13 cellular contexts compared by ENCODE assay signal in the genomic region with DNA sequence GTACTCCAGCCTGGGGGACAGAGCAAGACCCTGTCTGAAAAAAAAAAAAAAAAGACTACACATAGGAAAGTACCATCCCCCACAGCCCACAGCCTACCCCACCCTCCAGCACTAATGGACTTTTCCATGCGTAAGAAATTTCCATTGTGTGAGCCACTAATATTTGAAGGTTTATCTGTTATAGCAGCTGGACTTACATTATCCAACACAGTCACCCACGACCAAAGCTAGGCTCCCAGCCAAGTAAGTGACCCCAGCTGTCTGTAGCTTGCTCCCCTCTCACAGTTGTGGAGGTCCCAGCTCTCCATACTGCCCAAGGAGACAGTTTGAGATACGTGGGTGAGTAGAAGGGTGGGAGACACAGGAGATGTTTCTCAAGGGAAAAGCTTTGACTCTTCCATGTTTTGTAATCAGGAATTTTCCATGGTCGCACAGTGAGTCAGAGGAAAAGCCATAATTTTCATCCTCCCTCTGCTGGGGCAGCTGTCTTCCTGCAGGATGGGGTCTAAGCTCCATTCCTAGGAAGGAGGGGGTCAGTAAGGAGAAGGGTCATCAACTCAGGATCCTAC. TPM values are rescaled to one million over a fixed set of nuclear protein-coding genes. Genes with fewer than 3 reads are reported as not detected.
DNase-seq lines count a peak whose midpoint lies in the region; TF ChIP-seq lines count a peak whose summit lies in the region.
"Had no signal": no experiment of that assay in that cellular context is flagged by ENCODE, and none has a peak within 500 bp of the region (broad histone marks: within the 10 kb centered on the region; RNA-seq: fewer than 3 reads in every experiment).

No MANE protein-coding gene starts in this region.

- no peak overlapping the region for H3K27ac ChIP-seq in RWPE1
- H3K27ac ChIP-seq in esophagus squamous epithelium, result peak overlapping the region in 3 of 4 donors; percentile 11 to 67 (median 31)
- H3K27ac ChIP-seq: lower lobe of right lung, parathyroid adenoma had no signal

- H3K27me3 Mint-ChIP-seq in Caco-2 (ENCODE audit: insufficient read depth, unreplicated experiment), result no peaks in the 10 kb centered on the region
- no peaks in the 10 kb centered on the region for H3K27me3 Mint-ChIP-seq in activated CD4-positive, alpha-beta memory T cell treated with anti-CD3 and anti-CD28 coated beads, Interleukin-2, amount 10 ng/mL, durations not matched to agents 7 days and 5 days

- no peak overlapping the region for H3K4me3 Mint-ChIP-seq in Caco-2 (ENCODE audit: unreplicated experiment)
- no peak overlapping the region for H3K4me3 Mint-ChIP-seq in activated CD4-positive, alpha-beta memory T cell treated with anti-CD3 and anti-CD28 coated beads, Interleukin-2, amount 10 ng/mL, durations not matched to agents 7 days and 5 days

- H3K36me3 Mint-ChIP-seq in Caco-2 (ENCODE audit: insufficient read depth, unreplicated experiment), result no peaks in the 10 kb centered on the region
- H3K36me3 Mint-ChIP-seq in activated CD4-positive, alpha-beta memory T cell treated with anti-CD3 and anti-CD28 coated beads, Interleukin-2, amount 10 ng/mL, durations not matched to agents 7 days and 5 days (ENCODE audit: low read depth), result no peaks in the 10 kb centered on the region

- H3K36me3 ChIP-seq in Caco-2 (ENCODE audit: control insufficient read depth, insufficient read depth, low read length) (no peaks in the 10 kb centered on the region), esophagus squamous epithelium (no peaks in the 10 kb centered on the region)
- H3K36me3 ChIP-seq: gastroesophageal sphincter, lower lobe of right lung had no signal

- H3K27ac Mint-ChIP-seq in Caco-2 (ENCODE audit: unreplicated experiment), result peak overlapping the region; percentile 63
- no peak overlapping the region for H3K27ac Mint-ChIP-seq in activated CD4-positive, alpha-beta memory T cell treated with anti-CD3 and anti-CD28 coated beads, Interleukin-2, amount 10 ng/mL, durations not matched to agents 7 days and 5 days

- H3K4me1 ChIP-seq in Caco-2, result peaks cover 6% of the 10 kb centered on the region; the same call in 1 of the 2 replicates
- H3K4me1 ChIP-seq in esophagus squamous epithelium, result peaks cover 0 to 10% (median 6%) of the 10 kb centered on the region in 3 donors
- H3K4me1 ChIP-seq: parathyroid adenoma had no signal

- BruUV-seq in Caco-2 (replicated peaks; lab: Mats Ljungman, UMichigan), result no TSS peak

- intact Hi-C loops in Caco-2 (cut with micrococcal nuclease; ENCODE audit: unreplicated experiment) (no loop called here), esophagus squamous epithelium (cut with DNase I) (loop anchor here (10.0 kb wide), 2 partner anchors 47 to 407 kb away; no protein-coding TSS in a partner anchor)

- no peaks in the 10 kb centered on the region for H3K27me3 ChIP-seq in Caco-2 (replicated peaks; ENCODE audit: control insufficient read depth, insufficient read depth, low read length)
- no peaks in the 10 kb centered on the region for H3K27me3 ChIP-seq in esophagus squamous epithelium
- H3K27me3 ChIP-seq: gastroesophageal sphincter had no signal

- 63 to 67% methylated on average over 4 of the region's 4 CpGs for WGBS in esophagus squamous epithelium, 2 donors

- POLR2A ChIA-PET in Caco-2 (lab: Charles Lee) (no interaction called here), RWPE1 (lab: Yijun Ruan, JAX; ENCODE audit: low non-redundant PET) (no interaction called here)
- POLR2A ChIA-PET in activated CD4-positive, alpha-beta memory T cell treated with anti-CD3 and anti-CD28 coated beads, Interleukin-2, amount 10 ng/mL, durations not matched to agents 7 days and 5 days (lab: Charles Lee), result no interaction called here

- H3K9me3 ChIP-seq in Caco-2 (no peaks in the 10 kb centered on the region), esophagus squamous epithelium (no peaks in the 10 kb centered on the region)
- H3K9me3 ChIP-seq: gastroesophageal sphincter, lower lobe of right lung had no signal

- CTCF ChIA-PET in Caco-2 (lab: Charles Lee) (interaction anchor here (0.8 to 1.4 kb wide), 3 partner anchors 56 to 372 kb away, joined by 3 to 4 read pairs (median 3); a partner anchor contains a TSS), RWPE1 (lab: Yijun Ruan, JAX) (interaction anchor here (0.6 to 1.7 kb wide), 4 partner anchors 9 to 347 kb away, joined by 3 to 4 read pairs (median 3); no protein-coding TSS in a partner anchor)
- CTCF ChIA-PET in activated CD4-positive, alpha-beta memory T cell treated with anti-CD3 and anti-CD28 coated beads, Interleukin-2, amount 10 ng/mL, durations not matched to agents 7 days and 5 days (lab: Charles Lee), result interaction anchor here (1.6 to 1.7 kb wide), 2 partner anchors 56 to 402 kb away, joined by 3 to 6 read pairs; no protein-coding TSS in a partner anchor

- H3K4me3 ChIP-seq in Caco-2 (ENCODE audit: low read depth, low read length) (no peak overlapping the region), esophagus squamous epithelium (no peak overlapping the region), retinal pigment epithelial cell (ENCODE audit: low read length) (no peak overlapping the region)
- H3K4me3 ChIP-seq: gastroesophageal sphincter, lower lobe of right lung had no signal

- no peak for TF ChIP-seq CTCF in Caco-2 (IDR thresholded peaks at IDR 0.05; ENCODE audit: insufficient read depth in 1 of 2, low read depth in 1 of 2, low read length in 1 of 2, severe bottlenecking in 1 of 2, unreplicated experiment in 1 of 2)
- no peak for TF ChIP-seq CTCF in RWPE1 (conservative IDR thresholded peaks at IDR 0.05; ENCODE audit: low read depth)
- no peak for TF ChIP-seq CTCF in esophagus squamous epithelium (IDR thresholded peaks at IDR 0.05)
- TF ChIP-seq CTCF in retinal pigment epithelial cell (conservative IDR thresholded peaks at IDR 0.05; ENCODE audit: low read depth, low read length), result peak; percentile 32

- H3K9me3 Mint-ChIP-seq in Caco-2 (ENCODE audit: unreplicated experiment), result peaks cover 26% of the 10 kb centered on the region
- H3K9me3 Mint-ChIP-seq in activated CD4-positive, alpha-beta memory T cell treated with anti-CD3 and anti-CD28 coated beads, Interleukin-2, amount 10 ng/mL, durations not matched to agents 7 days and 5 days, result no peaks in the 10 kb centered on the region

- DNase-seq in Caco-2 (no peak), RWPE1 (ENCODE audit: low spot score) (peak; percentile 11), esophagus squamous epithelium (lab: John Stamatoyannopoulos, UW) (no peak), retinal pigment epithelial cell (ENCODE audit: low read depth) (no peak), NCI-H2029 (lab: John Stamatoyannopoulos, UW) (no peak), UCSD-AML1 (lab: John Stamatoyannopoulos, UW; ENCODE audit: unreplicated experiment) (no peak)
- DNase-seq in activated T-cell treated with anti-CD3 and anti-CD28 coated beads, Interleukin-2, amount 50 U/mL, for 1 hour, result no peak
- no peak for DNase-seq in activated CD4-positive, alpha-beta memory T cell treated with anti-CD3 and anti-CD28 coated beads, Interleukin-2, amount 10 ng/mL, durations not matched to agents 7 days and 5 days
- DNase-seq: activated CD8-positive, alpha-beta memory T cell treated with anti-CD3 and anti-CD28 coated beads, Interleukin-2, amount 50 U/mL, for 48 hours; lower lobe of right lung; NCI-H1930 had no signal

- H3K4me1 Mint-ChIP-seq in Caco-2 (ENCODE audit: low read depth, unreplicated experiment), result peaks cover 14% of the 10 kb centered on the region
- H3K4me1 Mint-ChIP-seq in activated CD4-positive, alpha-beta memory T cell treated with anti-CD3 and anti-CD28 coated beads, Interleukin-2, amount 10 ng/mL, durations not matched to agents 7 days and 5 days, result peaks cover 13% of the 10 kb centered on the region

- TF ChIP-seq POLR2A in esophagus squamous epithelium (IDR thresholded peaks at IDR 0.05), result no peak

RNA-seq across cellular contexts. Expression of a gene that starts 57.4 kb away (rescaled TPM):
- total RNA-seq in Caco-2 (2022) (4.9 and 6.0 TPM in 2 replicates), esophagus squamous epithelium (100 to 1,000 TPM in 2 of 4 donors, 10 to 100 TPM in 2; 21.7 to 171 (median 86.8) TPM)
- total RNA-seq in activated CD4-positive, alpha-beta memory T cell treated with anti-CD3 and anti-CD28 coated beads, Interleukin-2, amount 10 ng/mL, durations not matched to agents 7 days and 5 days, result under 1 TPM; 0.13 to 0.38 TPM
